ENCODE assay signal across 19 cellular contexts in the genomic region with DNA sequence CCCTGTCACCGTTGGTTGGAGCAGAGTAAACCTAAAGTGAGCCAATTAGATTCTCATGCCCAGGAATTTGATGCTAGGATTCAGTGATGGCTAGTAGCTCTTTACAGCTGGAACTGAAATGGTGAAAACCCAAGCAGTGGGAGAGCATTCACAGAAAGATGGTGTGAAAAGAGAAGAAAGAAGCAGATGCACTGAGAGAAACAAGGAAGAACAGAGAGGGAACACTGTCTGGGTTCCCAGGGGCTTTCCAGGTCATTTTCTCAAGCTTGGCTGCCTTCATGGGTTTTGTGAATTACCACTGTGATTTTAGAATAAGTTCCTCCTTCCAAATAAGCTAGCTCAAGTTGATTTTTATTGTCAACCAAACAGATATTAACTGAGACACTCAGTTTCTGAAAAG.
"Had no signal": no experiment of that assay in that cellular context is flagged by ENCODE, and none has a peak within 500 bp of the region (broad histone marks: within the 10 kb centered on the region; RNA-seq: fewer than 3 reads in every experiment).

No MANE protein-coding gene starts in this region.

- H3K36me3 Mint-ChIP-seq: activated naive CD8-positive, alpha-beta T cell treated with anti-CD3 and anti-CD28 coated beads, Interleukin-2, amount 10 ng/mL, durations not matched to agents 7 days and 5 days; immature natural killer cell; naive thymus-derived CD4-positive, alpha-beta T cell; stimulated activated memory B cell treated with anti-CD40 and anti-IgM and Interleukin-4, amounts not matched to agents 10 μg/mL and 1 μg/mL and 100 μg/mL, for 72 hours had no signal

- ATAC-seq: foreskin keratinocyte; lower lobe of right lung; naive thymus-derived CD4-positive, alpha-beta T cell; stimulated activated memory B cell treated with anti-CD40 and anti-IgM and Interleukin-4, amounts not matched to agents 10 μg/mL and 1 μg/mL and 100 μg/mL, for 72 hours had no signal

- FAIRE-seq: bronchial epithelial cell had no signal

- H3K27me3 Mint-ChIP-seq: activated B cell treated with CpG ODN at 0.5 μM for 24 hours; progenitor cell of endocrine pancreas; stimulated activated memory B cell treated with anti-CD40 and anti-IgM and Interleukin-4, amounts not matched to agents 10 μg/mL and 1 μg/mL and 100 μg/mL, for 72 hours had no signal

- H3K4me3 Mint-ChIP-seq: activated B cell treated with CpG ODN at 0.5 μM for 24 hours; activated CD4-positive, alpha-beta T cell treated with anti-CD3 and anti-CD28 coated beads, Interleukin-2, amount 10 ng/mL, durations not matched to agents 24 days and 14 days; activated naive CD8-positive, alpha-beta T cell treated with anti-CD3 and anti-CD28 coated beads, Interleukin-2, amount 10 ng/mL, durations not matched to agents 7 days and 5 days; immature natural killer cell; naive thymus-derived CD4-positive, alpha-beta T cell; stimulated activated memory B cell treated with anti-CD40 and anti-IgM and Interleukin-4, amounts not matched to agents 10 μg/mL and 1 μg/mL and 100 μg/mL, for 72 hours had no signal

- H3K4me1 Mint-ChIP-seq: activated naive CD8-positive, alpha-beta T cell treated with anti-CD3 and anti-CD28 coated beads, Interleukin-2, amount 10 ng/mL, durations not matched to agents 7 days and 5 days; immature natural killer cell had no signal

- H3K27ac Mint-ChIP-seq: activated B cell treated with CpG ODN at 0.5 μM for 24 hours; activated CD4-positive, alpha-beta T cell treated with anti-CD3 and anti-CD28 coated beads, Interleukin-2, amount 10 ng/mL, durations not matched to agents 24 days and 14 days; activated naive CD8-positive, alpha-beta T cell treated with anti-CD3 and anti-CD28 coated beads, Interleukin-2, amount 10 ng/mL, durations not matched to agents 7 days and 5 days; immature natural killer cell; naive thymus-derived CD4-positive, alpha-beta T cell; progenitor cell of endocrine pancreas; stimulated activated memory B cell treated with anti-CD40 and anti-IgM and Interleukin-4, amounts not matched to agents 10 μg/mL and 1 μg/mL and 100 μg/mL, for 72 hours had no signal

- DNase-seq: activated B cell treated with CpG ODN at 0.5 μM for 24 hours; activated CD4-positive, alpha-beta T cell treated with anti-CD3 and anti-CD28 coated beads, Interleukin-2, amount 10 ng/mL, durations not matched to agents 24 days and 14 days; activated gamma-delta T cell; activated naive CD8-positive, alpha-beta T cell treated with anti-CD3 and anti-CD28 coated beads, Interleukin-2, amount 10 ng/mL, durations not matched to agents 7 days and 5 days; activated T-cell treated with anti-CD3 and anti-CD28 coated beads, Interleukin-2, amount 50 U/mL, for 1 hour; aorta; esophagus squamous epithelium; foreskin keratinocyte; immature natural killer cell; left cardiac atrium; lower lobe of right lung; naive thymus-derived CD4-positive, alpha-beta T cell; occipital lobe; right cardiac atrium; stimulated activated CD4-positive, alpha-beta T cell treated with anti-CD3 and anti-CD28 coated beads, Interleukin-1b, Interleukin-23, amount 100 ng/mL, for 48 hours; transverse colon had no signal

- H3K9me3 Mint-ChIP-seq: activated B cell treated with CpG ODN at 0.5 μM for 24 hours; activated CD4-positive, alpha-beta T cell treated with anti-CD3 and anti-CD28 coated beads, Interleukin-2, amount 10 ng/mL, durations not matched to agents 24 days and 14 days; activated naive CD8-positive, alpha-beta T cell treated with anti-CD3 and anti-CD28 coated beads, Interleukin-2, amount 10 ng/mL, durations not matched to agents 7 days and 5 days; immature natural killer cell; naive thymus-derived CD4-positive, alpha-beta T cell; stimulated activated memory B cell treated with anti-CD40 and anti-IgM and Interleukin-4, amounts not matched to agents 10 μg/mL and 1 μg/mL and 100 μg/mL, for 72 hours had no signal
